ENCODE assay signal across 20 cellular contexts in the genomic region with DNA sequence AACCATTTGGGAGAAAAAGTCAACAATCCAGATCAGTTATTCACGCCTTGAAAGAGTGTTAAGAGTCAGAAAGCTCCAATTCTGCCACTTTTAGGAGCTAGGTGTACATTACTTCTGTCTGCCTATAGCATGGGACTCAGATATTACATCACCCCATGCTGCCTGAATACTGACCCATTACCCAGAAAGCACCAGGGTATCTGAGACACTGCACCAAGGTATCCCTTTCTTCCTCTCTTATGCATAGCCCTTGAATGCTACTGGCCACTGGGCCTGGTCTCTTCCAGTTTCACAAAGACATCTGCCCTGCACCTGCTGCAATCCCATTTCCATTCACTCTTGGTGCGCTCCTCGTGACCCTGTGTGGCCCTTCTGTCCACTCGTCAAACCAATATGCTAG. TPM values are rescaled to one million over a fixed set of nuclear protein-coding genes. Genes with fewer than 3 reads are reported as not detected.
DNase-seq lines count a peak whose midpoint lies in the region; ATAC-seq and TF ChIP-seq lines count a peak whose summit lies in the region.
"Had no signal": no experiment of that assay in that cellular context is flagged by ENCODE, and none has a peak within 500 bp of the region (broad histone marks: within the 10 kb centered on the region; RNA-seq: fewer than 3 reads in every experiment).

No MANE protein-coding gene starts in this region.

- CTCF ChIA-PET in HEK293T (lab: Yijun Ruan, JAX) (no interaction called here), PC-3 (lab: Charles Lee) (no interaction called here)

- H4K20me1 ChIP-seq in PC-3 (ENCODE audit: low read length) = no peaks in the 10 kb centered on the region

- no peaks in the 10 kb centered on the region for H3K36me3 Mint-ChIP-seq in nephron (ENCODE audit: low read depth)

- no peaks in the 10 kb centered on the region for H3K27me3 ChIP-seq in PC-3 (ENCODE audit: low read length)
- H3K27me3 ChIP-seq: esophagus muscularis mucosa, heart left ventricle, thyroid gland had no signal

- H3K4me3 ChIP-seq in SK-N-MC (0 out of 2 replicates have a peak overlapping the region, but pooled peaks have one; percentile 36), PC-3 (ENCODE audit: low read length) (no peak overlapping the region)
- H3K4me3 ChIP-seq: coronary artery, esophagus muscularis mucosa, heart left ventricle, thyroid gland had no signal

- no peak for TF ChIP-seq CTCF in GM10266 (IDR thresholded peaks at IDR 0.05; ENCODE audit: control insufficient read depth, insufficient read depth, low read depth, missing control alignments)
- no peak for TF ChIP-seq CTCF in nephron (IDR thresholded peaks at IDR 0.05; ENCODE audit: unreplicated experiment in 3 of 3)
- no peak for TF ChIP-seq CTCF in PC-3 (conservative IDR thresholded peaks at IDR 0.05; ENCODE audit: low read depth, low read length)

- no peak for ATAC-seq in PC-3
- no peak for ATAC-seq in HG02588 (IDR thresholded peaks at IDR 0.05; ENCODE audit: unreplicated experiment)
- no peak for ATAC-seq in HG02884 (IDR thresholded peaks at IDR 0.05; ENCODE audit: unreplicated experiment)
- ATAC-seq: HCT116, heart left ventricle, left cardiac atrium had no signal

- H3K4me3 Mint-ChIP-seq in nephron = peak overlapping the region; percentile 45 to 87 (median 61)

- BruUV-seq in PC-3 (replicated peaks; lab: Mats Ljungman, UMichigan) = no TSS peak

- no peaks in the 10 kb centered on the region for H3K9me3 Mint-ChIP-seq in nephron
- H3K9me3 Mint-ChIP-seq: activated CD4-positive, alpha-beta memory T cell treated with anti-CD3 and anti-CD28 coated beads, Interleukin-2, amount 10 ng/mL, durations not matched to agents 7 days and 5 days; activated T-helper 2 cell treated with anti-CD3 and anti-CD28 coated beads, Interferon-gamma antibody, Interleukin-2, Interleukin-4, amounts not matched to agents 10 μg/mL and 5 μg/mL and 100 μg/mL, durations not matched to agents 14 hours and 24 hours and 36 hours had no signal

- intact Hi-C loops in PC-3 (cut with micrococcal nuclease) = no loop called here

- no peaks in the 10 kb centered on the region for H3F3A ChIP-seq in PC-3 (ENCODE audit: low read length, unreplicated experiment)

- POLR2A ChIA-PET in HEK293T (lab: Yijun Ruan, JAX) (interaction anchor here (0.7 kb wide), 1 partner anchor 12 kb away, joined by 3 read pairs; no protein-coding TSS in a partner anchor), PC-3 (lab: Charles Lee; ENCODE audit: unreplicated experiment) (no interaction called here)

- no peaks in the 10 kb centered on the region for H3K4me1 ChIP-seq in PC-3 (ENCODE audit: insufficient read depth, low read length)

- H3K36me3 ChIP-seq in SK-N-MC (ENCODE audit: insufficient read depth, low read length) (no peaks in the 10 kb centered on the region), PC-3 (ENCODE audit: low read depth, low read length) (no peaks in the 10 kb centered on the region)
- H3K36me3 ChIP-seq: esophagus muscularis mucosa, heart left ventricle, thyroid gland had no signal

- H3K4me1 Mint-ChIP-seq in nephron = peaks cover 11% of the 10 kb centered on the region

- H3K9me3 ChIP-seq in SK-N-MC (ENCODE audit: low read depth, low read length) = no peaks in the 10 kb centered on the region
- no peaks in the 10 kb centered on the region for H3K9me3 ChIP-seq in PC-3 (ENCODE audit: low read length)
- H3K9me3 ChIP-seq: esophagus muscularis mucosa, heart left ventricle, thyroid gland had no signal

- H3K9ac ChIP-seq in SK-N-MC (ENCODE audit: insufficient read length) (no peak overlapping the region), PC-3 (ENCODE audit: low read length) (no peak overlapping the region)

- H3K9me2 ChIP-seq in PC-3 (replicated peaks; ENCODE audit: low read length) = no peaks in the 10 kb centered on the region

- no peak overlapping the region for H2AFZ ChIP-seq in PC-3 (ENCODE audit: low read length)

- peak overlapping the region; percentile 43; the same call in 1 of the 2 replicates for H3K27ac ChIP-seq in SK-N-MC
- no peak overlapping the region for H3K27ac ChIP-seq in PC-3 (ENCODE audit: low read length)
- H3K27ac ChIP-seq: C4-2B, coronary artery, esophagus muscularis mucosa, heart left ventricle, thyroid gland had no signal

- DNase-seq in GM10266 (ENCODE audit: extremely low spot score) (peak; percentile 35), HEK293T (ENCODE audit: extremely low spot score) (peak; percentile 16), SK-N-MC (ENCODE audit: low read depth, low spot score) (no peak), PC-3 (no peak)
- DNase-seq: activated CD4-positive, alpha-beta memory T cell treated with anti-CD3 and anti-CD28 coated beads, Interleukin-2, amount 10 ng/mL, durations not matched to agents 7 days and 5 days; anterior cingulate cortex; heart left ventricle; left cardiac atrium; NCI-H2029; NCI-H526 treated with DMSO at 0.1 percent for 48 hours; SHP77 treated with DMSO at 0.1 percent for 48 hours; thyroid gland had no signal

- H3K4me2 ChIP-seq in PC-3 (ENCODE audit: low read length) = no peak overlapping the region

- H3K79me2 ChIP-seq in PC-3 (ENCODE audit: low read length) = peaks cover 40% of the 10 kb centered on the region

- peaks cover 20% of the 10 kb centered on the region for H3K27me3 Mint-ChIP-seq in nephron (ENCODE audit: low read depth)

- H3K27ac Mint-ChIP-seq in nephron = no peak overlapping the region
- H3K27ac Mint-ChIP-seq: activated CD4-positive, alpha-beta memory T cell treated with anti-CD3 and anti-CD28 coated beads, Interleukin-2, amount 10 ng/mL, durations not matched to agents 7 days and 5 days; activated T-helper 2 cell treated with anti-CD3 and anti-CD28 coated beads, Interferon-gamma antibody, Interleukin-2, Interleukin-4, amounts not matched to agents 10 μg/mL and 5 μg/mL and 100 μg/mL, durations not matched to agents 14 hours and 24 hours and 36 hours had no signal

TF ChIP-seq in HEK293T, 16 proteins besides CTCF, POLR2A, EP300 and RAD21:
- TF ChIP-seq FOXA1 (IDR thresholded peaks at IDR 0.05) = no peak
- TF ChIP-seq SP1 (IDR thresholded peaks at IDR 0.05) = no peak
- no peak for TF ChIP-seq NFRKB (IDR thresholded peaks at IDR 0.05)
- TF ChIP-seq L3MBTL2 (conservative IDR thresholded peaks at IDR 0.05) = no peak
- TF ChIP-seq FOXM1 (IDR thresholded peaks at IDR 0.05; ENCODE audit: borderline replicate concordance) = no peak
- no peak for TF ChIP-seq ARNT (IDR thresholded peaks at IDR 0.05)

RNA-seq across cellular contexts. Expression of a gene that starts 2.6 kb away (rescaled TPM):
- 15.6 and 19.2 TPM in 2 replicates for total RNA-seq in PC-3 (2014; rRNA removed)

Comparison
In these comparisons a context has a peak if more than half of its experiments do, and no peak if none do; other contexts are left out.
1. DNase-seq: peak in GM10266 (single experiment) and HEK293T (single experiment); none in SK-N-MC (single experiment) and PC-3 (single experiment).